ENCODE assay signal across 8 cellular contexts in the genomic region with DNA sequence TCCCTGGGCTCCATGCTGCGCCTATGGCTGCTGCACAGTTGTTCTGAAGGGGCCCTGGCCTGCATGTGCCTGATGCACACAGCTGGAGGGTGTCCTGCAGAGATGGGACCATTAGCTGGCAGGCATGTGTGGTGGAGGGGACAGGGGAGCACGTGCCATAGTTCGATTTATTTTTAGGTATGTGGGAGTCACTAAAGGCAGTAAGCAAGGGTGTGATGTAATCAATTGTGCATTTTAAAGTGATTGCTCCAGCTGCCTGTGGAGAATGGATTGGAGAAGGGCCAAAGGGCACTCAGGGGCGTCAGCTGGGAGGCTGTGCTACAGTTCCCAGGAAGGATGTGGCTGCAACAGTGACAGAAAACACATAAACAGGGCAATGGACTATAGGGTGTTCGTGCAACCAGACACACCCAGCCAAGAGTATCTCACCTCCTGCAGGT.
DNase-seq lines count a peak whose midpoint lies in the region; ATAC-seq, FAIRE-seq and TF ChIP-seq lines count a peak whose summit lies in the region.

No MANE protein-coding gene starts in this region.

- TF ChIP-seq CTCF in A549 (IDR thresholded peaks at IDR 0.05) (no peak), GM23338 (conservative IDR thresholded peaks at IDR 0.05; ENCODE audit: low read depth in 2 of 2) (no peak)

- no peaks in the 10 kb centered on the region for H3K27me3 ChIP-seq in esophagus (ENCODE audit: control insufficient read depth in 1 of 2, insufficient read depth in 2 of 2, low read length in 2 of 2)
- no peaks in the 10 kb centered on the region for H3K27me3 ChIP-seq in GM23338 (ENCODE audit: insufficient read depth)

- no peaks in the 10 kb centered on the region for H4K20me1 ChIP-seq in GM23338 (replicated peaks; ENCODE audit: insufficient read depth)

- H3K4me1 Mint-ChIP-seq in GM23338 = peaks cover 4% of the 10 kb centered on the region; the same call in 1 of the 3 replicates

- H3K27ac ChIP-seq in A549 (peak overlapping the region; percentile 55 to 83), esophagus (ENCODE audit: low read depth in 2 of 2, low read length in 1 of 2) (peak overlapping the region; percentile 50 to 51), skin epidermis (peak overlapping the region in 18 of 21 experiments; percentile 7 to 96 (median 79)), GM23338 (ENCODE audit: low read depth) (no peak overlapping the region)

- H3K9me2 ChIP-seq in GM23338 (ENCODE audit: insufficient read depth) = no peaks in the 10 kb centered on the region

- no peak for TF ChIP-seq RAD21 in A549 (conservative IDR thresholded peaks at IDR 0.05 in 1 of 2, IDR thresholded peaks at IDR 0.05 in 1 of 2)

- H3K4me2 ChIP-seq in A549 (peak overlapping the region; percentile 58), GM23338 (no peak overlapping the region)

- FAIRE-seq in A549 (lab: Jason Lieb, UNC) = no peak

- no peaks in the 10 kb centered on the region for H3F3A ChIP-seq in GM23338 (replicated peaks; ENCODE audit: low read depth)

- 37% methylated on average over 5 of the region's 5 CpGs for WGBS in A549 (ENCODE audit: missing lambda C conversion rate)
- WGBS in esophagus, 2 donors = 49 to 59% methylated on average over 5 of the region's 5 CpGs

- peak in 1 of 2 experiments; percentile 37; a peak in 2 of 6 replicates for ATAC-seq in A549
- ATAC-seq in GM18873 (IDR thresholded peaks at IDR 0.05; ENCODE audit: low FRiP score, unreplicated experiment) = peak; percentile 19
- ATAC-seq in HG03521 (IDR thresholded peaks at IDR 0.05; ENCODE audit: unreplicated experiment) = peak; percentile 25
- ATAC-seq in GM23338 = no peak

- H3K9me3 ChIP-seq in A549 = no peaks in the 10 kb centered on the region
- no peaks in the 10 kb centered on the region for H3K9me3 ChIP-seq in esophagus (ENCODE audit: control insufficient read depth in 2 of 2, insufficient read depth in 1 of 2, low read depth in 1 of 2, low read length in 1 of 2)

- H3K4me3 ChIP-seq in A549 = no peak overlapping the region
- H3K4me3 ChIP-seq in esophagus (ENCODE audit: low read depth in 1 of 2, low read length in 2 of 2) = no peak overlapping the region
- no peak overlapping the region for H3K4me3 ChIP-seq in skin epidermis
- no peak overlapping the region for H3K4me3 ChIP-seq in GM23338

- CTCF ChIA-PET in A549 (lab: Yijun Ruan, JAX) = interaction anchor here (1.0 to 3.1 kb wide), 5 partner anchors 10 to 254 kb away, joined by 3 to 8 read pairs (median 4); no protein-coding TSS in a partner anchor

- H3K4me1 ChIP-seq in A549 (peaks cover 51% of the 10 kb centered on the region), esophagus (ENCODE audit: control insufficient read depth in 2 of 2, insufficient read depth in 2 of 2, low read length in 1 of 2) (peaks cover 0 to 8% of the 10 kb centered on the region in 2 donors), GM23338 (ENCODE audit: insufficient read depth) (no peaks in the 10 kb centered on the region)

- H2AFZ ChIP-seq in GM23338 = no peak overlapping the region

- H3K4me3 Mint-ChIP-seq in GM23338 = no peak overlapping the region

- DNase-seq in A549 (ENCODE audit: low read depth in 1 of 2, low spot score in 1 of 2) (peak in 1 of 2 experiments; percentile 63), RPMI8226 (peak; percentile 43), NCI-H526 treated with DMSO at 0.1 percent for 48 hours (lab: John Stamatoyannopoulos, UW) (no peak), GM23338 (ENCODE audit: low spot score) (no peak)

- POLR2A ChIA-PET in A549 (lab: Yijun Ruan, JAX) = interaction anchor here (0.8 kb wide), 1 partner anchor 13 kb away, joined by 4 read pairs; no protein-coding TSS in a partner anchor

- H3K9me3 Mint-ChIP-seq in GM23338 = no peaks in the 10 kb centered on the region

- peaks cover 3% of the 10 kb centered on the region for H3K27me3 Mint-ChIP-seq in GM23338 (ENCODE audit: insufficient read depth, low read depth, poor library complexity)

- H3K79me2 ChIP-seq in GM23338 (replicated peaks; ENCODE audit: insufficient read depth) = no peaks in the 10 kb centered on the region

- H3K36me3 Mint-ChIP-seq in GM23338 (ENCODE audit: low read depth) = no peaks in the 10 kb centered on the region

- no peak for TF ChIP-seq EP300 in A549 (IDR thresholded peaks at IDR 0.05)

- H3K36me3 ChIP-seq in esophagus (ENCODE audit: control insufficient read depth in 2 of 2, insufficient read depth in 2 of 2, low read length in 1 of 2) (no peaks in the 10 kb centered on the region), GM23338 (ENCODE audit: insufficient read depth) (no peaks in the 10 kb centered on the region)

- no peak overlapping the region for H3K27ac Mint-ChIP-seq in GM23338

- TF ChIP-seq POLR2A in A549 (IDR thresholded peaks at IDR 0.05; ENCODE audit: low read length) = no peak

TF ChIP-seq in A549, 52 proteins besides CTCF, POLR2A, EP300 and RAD21 (continues in another document):
- no peak for TF ChIP-seq EHF (CRISPR knock-in tag; IDR thresholded peaks at IDR 0.05)
- no peak for TF ChIP-seq PHF8 (IDR thresholded peaks at IDR 0.05; ENCODE audit: borderline replicate concordance, low read depth)
- TF ChIP-seq JUNB (IDR thresholded peaks at IDR 0.05) = peak; percentile 36; the same call in 1 of the 2 replicates
- TF ChIP-seq NPAS2 (CRISPR knock-in tag; IDR thresholded peaks at IDR 0.05; ENCODE audit: borderline replicate concordance) = no peak
- no peak for TF ChIP-seq RCOR1 (IDR thresholded peaks at IDR 0.05; ENCODE audit: low read depth, low read length)
- TF ChIP-seq RARB (CRISPR knock-in tag; IDR thresholded peaks at IDR 0.05) = no peak
- no peak for TF ChIP-seq MAFK (IDR thresholded peaks at IDR 0.05; ENCODE audit: partially characterized antibody)
- TF ChIP-seq, protein P1, sequence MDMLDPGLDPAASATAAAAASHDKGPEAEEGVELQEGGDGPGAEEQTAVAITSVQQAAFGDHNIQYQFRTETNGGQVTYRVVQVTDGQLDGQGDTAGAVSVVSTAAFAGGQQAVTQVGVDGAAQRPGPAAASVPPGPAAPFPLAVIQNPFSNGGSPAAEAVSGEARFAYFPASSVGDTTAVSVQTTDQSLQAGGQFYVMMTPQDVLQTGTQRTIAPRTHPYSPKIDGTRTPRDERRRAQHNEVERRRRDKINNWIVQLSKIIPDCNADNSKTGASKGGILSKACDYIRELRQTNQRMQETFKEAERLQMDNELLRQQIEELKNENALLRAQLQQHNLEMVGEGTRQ (IDR thresholded peaks at IDR 0.05) = no peak
- TF ChIP-seq, protein P2, sequence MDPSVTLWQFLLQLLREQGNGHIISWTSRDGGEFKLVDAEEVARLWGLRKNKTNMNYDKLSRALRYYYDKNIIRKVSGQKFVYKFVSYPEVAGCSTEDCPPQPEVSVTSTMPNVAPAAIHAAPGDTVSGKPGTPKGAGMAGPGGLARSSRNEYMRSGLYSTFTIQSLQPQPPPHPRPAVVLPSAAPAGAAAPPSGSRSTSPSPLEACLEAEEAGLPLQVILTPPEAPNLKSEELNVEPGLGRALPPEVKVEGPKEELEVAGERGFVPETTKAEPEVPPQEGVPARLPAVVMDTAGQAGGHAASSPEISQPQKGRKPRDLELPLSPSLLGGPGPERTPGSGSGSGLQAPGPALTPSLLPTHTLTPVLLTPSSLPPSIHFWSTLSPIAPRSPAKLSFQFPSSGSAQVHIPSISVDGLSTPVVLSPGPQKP (IDR thresholded peaks at IDR 0.05; ENCODE audit: low read depth, low read length) = no peak
- TF ChIP-seq, protein P3, sequence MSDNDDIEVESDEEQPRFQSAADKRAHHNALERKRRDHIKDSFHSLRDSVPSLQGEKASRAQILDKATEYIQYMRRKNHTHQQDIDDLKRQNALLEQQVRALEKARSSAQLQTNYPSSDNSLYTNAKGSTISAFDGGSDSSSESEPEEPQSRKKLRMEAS (IDR thresholded peaks at IDR 0.05) = peak; percentile 37; the same call in 1 of the 2 replicates
- TF ChIP-seq GATA3 (IDR thresholded peaks at IDR 0.05; ENCODE audit: borderline replicate concordance) = 0 out of 2 replicates have a peak, but pooled peaks have one; percentile 31
- TF ChIP-seq POLR2AphosphoS2 (conservative IDR thresholded peaks at IDR 0.05; ENCODE audit: low read length) = no peak

TF ChIP-seq in GM23338, 12 proteins besides CTCF, POLR2A, EP300 and RAD21 (continues in another document):
- TF ChIP-seq ZNF331 (CRISPR knock-in tag; IDR thresholded peaks at IDR 0.05; ENCODE audit: low read depth) (no peak), POLR2AphosphoS5 (IDR thresholded peaks at IDR 0.05; ENCODE audit: low read depth) (no peak), STAT1 (IDR thresholded peaks at IDR 0.05; ENCODE audit: unreplicated experiment) (no peak)
- TF ChIP-seq, protein P4, sequence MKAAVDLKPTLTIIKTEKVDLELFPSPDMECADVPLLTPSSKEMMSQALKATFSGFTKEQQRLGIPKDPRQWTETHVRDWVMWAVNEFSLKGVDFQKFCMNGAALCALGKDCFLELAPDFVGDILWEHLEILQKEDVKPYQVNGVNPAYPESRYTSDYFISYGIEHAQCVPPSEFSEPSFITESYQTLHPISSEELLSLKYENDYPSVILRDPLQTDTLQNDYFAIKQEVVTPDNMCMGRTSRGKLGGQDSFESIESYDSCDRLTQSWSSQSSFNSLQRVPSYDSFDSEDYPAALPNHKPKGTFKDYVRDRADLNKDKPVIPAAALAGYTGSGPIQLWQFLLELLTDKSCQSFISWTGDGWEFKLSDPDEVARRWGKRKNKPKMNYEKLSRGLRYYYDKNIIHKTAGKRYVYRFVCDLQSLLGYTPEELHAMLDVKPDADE (IDR thresholded peaks at IDR 0.05) = no peak
- TF ChIP-seq, protein P5, sequence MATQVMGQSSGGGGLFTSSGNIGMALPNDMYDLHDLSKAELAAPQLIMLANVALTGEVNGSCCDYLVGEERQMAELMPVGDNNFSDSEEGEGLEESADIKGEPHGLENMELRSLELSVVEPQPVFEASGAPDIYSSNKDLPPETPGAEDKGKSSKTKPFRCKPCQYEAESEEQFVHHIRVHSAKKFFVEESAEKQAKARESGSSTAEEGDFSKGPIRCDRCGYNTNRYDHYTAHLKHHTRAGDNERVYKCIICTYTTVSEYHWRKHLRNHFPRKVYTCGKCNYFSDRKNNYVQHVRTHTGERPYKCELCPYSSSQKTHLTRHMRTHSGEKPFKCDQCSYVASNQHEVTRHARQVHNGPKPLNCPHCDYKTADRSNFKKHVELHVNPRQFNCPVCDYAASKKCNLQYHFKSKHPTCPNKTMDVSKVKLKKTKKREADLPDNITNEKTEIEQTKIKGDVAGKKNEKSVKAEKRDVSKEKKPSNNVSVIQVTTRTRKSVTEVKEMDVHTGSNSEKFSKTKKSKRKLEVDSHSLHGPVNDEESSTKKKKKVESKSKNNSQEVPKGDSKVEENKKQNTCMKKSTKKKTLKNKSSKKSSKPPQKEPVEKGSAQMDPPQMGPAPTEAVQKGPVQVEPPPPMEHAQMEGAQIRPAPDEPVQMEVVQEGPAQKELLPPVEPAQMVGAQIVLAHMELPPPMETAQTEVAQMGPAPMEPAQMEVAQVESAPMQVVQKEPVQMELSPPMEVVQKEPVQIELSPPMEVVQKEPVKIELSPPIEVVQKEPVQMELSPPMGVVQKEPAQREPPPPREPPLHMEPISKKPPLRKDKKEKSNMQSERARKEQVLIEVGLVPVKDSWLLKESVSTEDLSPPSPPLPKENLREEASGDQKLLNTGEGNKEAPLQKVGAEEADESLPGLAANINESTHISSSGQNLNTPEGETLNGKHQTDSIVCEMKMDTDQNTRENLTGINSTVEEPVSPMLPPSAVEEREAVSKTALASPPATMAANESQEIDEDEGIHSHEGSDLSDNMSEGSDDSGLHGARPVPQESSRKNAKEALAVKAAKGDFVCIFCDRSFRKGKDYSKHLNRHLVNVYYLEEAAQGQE (IDR thresholded peaks at IDR 0.05; ENCODE audit: unreplicated experiment) = no peak
